6 cellular contexts compared by ENCODE assay signal in genomic region chr11:82848829-82849228, GRCh38.
"Had no signal": no experiment of that assay in that cellular context is flagged by ENCODE, and none has a peak within 500 bp of the region (broad histone marks: within the 10 kb centered on the region; RNA-seq: fewer than 3 reads in every experiment).

No MANE protein-coding gene starts in this region.

- H3K9ac ChIP-seq: GM23248 had no signal

- DNase-seq: GM23248, GOT3, H9, HCEC 1CT, KG1 had no signal

- H3K4me3 ChIP-seq: GM23248 had no signal

- H3K27ac ChIP-seq: GM23248, HL-60 had no signal

- H2AFZ ChIP-seq: GM23248 had no signal
